Comparison of ENCODE assay signal across 8 cellular contexts in the genomic region with DNA sequence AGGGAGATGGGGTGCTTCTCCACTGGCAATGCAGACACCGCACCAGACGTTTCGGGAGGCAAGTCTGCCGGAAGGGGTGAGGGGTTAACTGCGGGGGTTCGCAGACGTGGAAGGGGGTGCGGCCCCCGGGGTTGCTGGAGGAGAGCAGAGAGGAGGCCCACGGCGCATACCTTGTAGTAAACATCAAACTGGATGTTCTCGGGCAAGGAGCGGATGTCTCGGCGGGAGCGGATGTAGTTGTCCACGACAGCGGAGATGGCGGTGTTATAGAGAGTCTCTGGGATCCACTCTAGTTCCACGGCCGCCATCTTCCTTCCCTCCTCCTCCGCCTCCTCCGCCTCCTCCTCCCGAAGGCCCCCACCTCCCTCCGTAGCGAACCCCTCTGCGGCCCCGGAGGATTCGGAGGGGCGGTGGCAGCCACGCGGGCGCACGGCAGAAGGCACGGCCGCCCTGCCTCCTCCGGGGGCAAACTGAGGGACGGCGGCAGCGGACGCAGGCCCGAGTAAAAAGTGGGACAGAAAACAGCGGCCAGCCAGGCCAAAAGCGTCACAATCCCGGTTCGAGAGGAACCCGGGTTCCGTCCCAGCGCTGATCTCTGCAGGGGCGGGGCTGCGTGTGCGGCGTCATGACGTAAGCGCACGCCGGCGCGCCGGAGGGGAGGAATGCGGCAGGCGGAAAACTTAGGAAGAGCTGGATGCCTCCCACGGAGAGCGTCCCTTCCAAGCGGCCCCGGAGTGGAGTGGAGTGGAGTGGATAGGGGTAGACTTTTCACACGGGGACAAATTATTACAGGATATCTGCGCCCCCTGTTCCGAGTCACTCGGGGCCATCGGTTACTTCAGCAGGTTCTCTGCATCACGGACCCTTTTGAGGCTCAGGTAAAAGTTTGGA.
A peak's percentile ranks its signal among the peaks of the same experiment; 100 is the strongest.
DNase-seq lines count a peak whose midpoint lies in the region; ATAC-seq and TF ChIP-seq lines count a peak whose summit lies in the region.

A gene with protein sequence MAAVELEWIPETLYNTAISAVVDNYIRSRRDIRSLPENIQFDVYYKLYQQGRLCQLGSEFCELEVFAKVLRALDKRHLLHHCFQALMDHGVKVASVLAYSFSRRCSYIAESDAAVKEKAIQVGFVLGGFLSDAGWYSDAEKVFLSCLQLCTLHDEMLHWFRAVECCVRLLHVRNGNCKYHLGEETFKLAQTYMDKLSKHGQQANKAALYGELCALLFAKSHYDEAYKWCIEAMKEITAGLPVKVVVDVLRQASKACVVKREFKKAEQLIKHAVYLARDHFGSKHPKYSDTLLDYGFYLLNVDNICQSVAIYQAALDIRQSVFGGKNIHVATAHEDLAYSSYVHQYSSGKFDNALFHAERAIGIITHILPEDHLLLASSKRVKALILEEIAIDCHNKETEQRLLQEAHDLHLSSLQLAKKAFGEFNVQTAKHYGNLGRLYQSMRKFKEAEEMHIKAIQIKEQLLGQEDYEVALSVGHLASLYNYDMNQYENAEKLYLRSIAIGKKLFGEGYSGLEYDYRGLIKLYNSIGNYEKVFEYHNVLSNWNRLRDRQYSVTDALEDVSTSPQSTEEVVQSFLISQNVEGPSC (minus strand): TSS at position 619 of the 891 bp plus-strand sequence. CDS start 311 bp downstream, at position 308.

- no peak for TF ChIP-seq CTCF in AG09319 (IDR thresholded peaks at IDR 0.05; ENCODE audit: low read depth, low read length)
- TF ChIP-seq CTCF in choroid plexus epithelial cell (conservative IDR thresholded peaks at IDR 0.05; ENCODE audit: low read depth, low read length) = no peak

- DNase-seq in AG09319 (ENCODE audit: extremely low read depth, low read depth) (peak; percentile 71), NCI-H446 treated with DMSO at 0.1 percent for 48 hours (lab: John Stamatoyannopoulos, UW) (peak; percentile 58), choroid plexus epithelial cell (ENCODE audit: low read depth) (peak; percentile 86), kidney tubule cell (ENCODE audit: low spot score) (peak; percentile 89)
- DNase-seq in activated CD4-positive, alpha-beta T cell treated with anti-CD3 and anti-CD28 coated beads for 4 hours = peak; percentile 63 to 65
- DNase-seq in stimulated activated CD4-positive, alpha-beta T cell treated with anti-CD3 and anti-CD28 coated beads, Interleukin-1b, Interleukin-23, amount 100 ng/mL, for 24 hours (ENCODE audit: low read depth in 4 of 4, low spot score in 1 of 4) = peak; percentile 53 to 60 (median 58)

- H3K4me3 ChIP-seq in choroid plexus epithelial cell (ENCODE audit: low read depth, low read length) = peak within 1 kb of the TSS; percentile 78

- ATAC-seq in GM19035 (IDR thresholded peaks at IDR 0.05; ENCODE audit: unreplicated experiment) (peak; percentile 89), HG03342 (IDR thresholded peaks at IDR 0.05; ENCODE audit: unreplicated experiment) (peak; percentile 89)

Comparison
In these comparisons a context has a peak if more than half of its experiments do, and no peak if none do; other contexts are left out.
1. Peak in every context shown above with its lines: DNase-seq, ATAC-seq and H3K4me3 ChIP-seq.